23 cellular contexts compared by ENCODE assay signal in genomic region chr5:31851290-31851689, GRCh38.
"Had no signal": no experiment of that assay in that cellular context is flagged by ENCODE, and none has a peak within 500 bp of the region (broad histone marks: within the 10 kb centered on the region; RNA-seq: fewer than 3 reads in every experiment).

No MANE protein-coding gene starts in this region.

- H3K4me1 ChIP-seq: pancreas, uterus had no signal

- DNase-seq: cortex of kidney; effector memory CD8-positive, alpha-beta T cell; erythroblast; esophagus squamous epithelium; foreskin melanocyte; mucosa of descending colon; naive B cell; pancreas; retina; right lobe of liver; small intestine; stimulated activated CD4-positive, alpha-beta T cell treated with anti-CD3 and anti-CD28 coated beads, Interleukin-15, amount 100 ng/mL, for 24 hours; stimulated activated CD4-positive, alpha-beta T cell treated with anti-CD3 and anti-CD28 coated beads, Interleukin-2, amount 100 ng/mL, for 48 hours; stimulated activated naive B cell treated with anti-CD40 and anti-IgM and Interleukin-4, amounts not matched to agents 10 μg/mL and 1 μg/mL and 100 μg/mL, for 72 hours; upper lobe of right lung; uterus had no signal

- H3K36me3 Mint-ChIP-seq: memory B cell; naive B cell; natural killer cell treated with Interleukin-12 subunit alpha and Interleukin-12 subunit beta and Interleukin-15 and Interleukin-18, amount 100 ng/mL, for 72 hours; stimulated activated naive B cell treated with anti-CD40 and anti-IgM and Interleukin-4, amounts not matched to agents 10 μg/mL and 1 μg/mL and 100 μg/mL, for 72 hours had no signal

- H3K9me3 ChIP-seq: esophagus squamous epithelium, mucosa of descending colon, neutrophil, pancreas, right lobe of liver, thoracic aorta, tibial nerve, upper lobe of right lung, uterus had no signal

- H3K4me3 Mint-ChIP-seq: effector memory CD8-positive, alpha-beta T cell; memory B cell; natural killer cell treated with Interleukin-12 subunit alpha and Interleukin-12 subunit beta and Interleukin-15 and Interleukin-18, amount 100 ng/mL, for 72 hours; stimulated activated naive B cell treated with anti-CD40 and anti-IgM and Interleukin-4, amounts not matched to agents 10 μg/mL and 1 μg/mL and 100 μg/mL, for 72 hours; stimulated activated naive CD8-positive, alpha-beta T cell treated with anti-CD3 and anti-CD28 coated beads, Interleukin-15, Interleukin-2, amounts not matched to agents 100 ng/mL and 50 ng/mL, for 24 hours had no signal

- H3K27ac ChIP-seq: esophagus squamous epithelium, neutrophil, pancreas, right lobe of liver, thoracic aorta, tibial nerve, upper lobe of right lung, uterus had no signal

- H3K4me3 ChIP-seq: esophagus squamous epithelium, lung, mucosa of descending colon, pancreas, right lobe of liver, thoracic aorta, tibial nerve, upper lobe of right lung, uterus had no signal

- ATAC-seq: effector memory CD8-positive, alpha-beta T cell; mucosa of descending colon; natural killer cell treated with Interleukin-12 subunit alpha and Interleukin-12 subunit beta and Interleukin-15 and Interleukin-18, amount 100 ng/mL, for 72 hours; pancreas; right lobe of liver; stimulated activated naive B cell treated with anti-CD40 and anti-IgM and Interleukin-4, amounts not matched to agents 10 μg/mL and 1 μg/mL and 100 μg/mL, for 72 hours; upper lobe of right lung had no signal

- H3K27me3 ChIP-seq: pancreas, tibial nerve, upper lobe of right lung, uterus had no signal

- H3K27ac Mint-ChIP-seq: effector memory CD8-positive, alpha-beta T cell; memory B cell; natural killer cell treated with Interleukin-12 subunit alpha and Interleukin-12 subunit beta and Interleukin-15 and Interleukin-18, amount 100 ng/mL, for 72 hours; stimulated activated naive B cell treated with anti-CD40 and anti-IgM and Interleukin-4, amounts not matched to agents 10 μg/mL and 1 μg/mL and 100 μg/mL, for 72 hours; stimulated activated naive CD8-positive, alpha-beta T cell treated with anti-CD3 and anti-CD28 coated beads, Interleukin-15, Interleukin-2, amounts not matched to agents 100 ng/mL and 50 ng/mL, for 24 hours had no signal

- H3K9me3 Mint-ChIP-seq: effector memory CD8-positive, alpha-beta T cell; memory B cell; natural killer cell treated with Interleukin-12 subunit alpha and Interleukin-12 subunit beta and Interleukin-15 and Interleukin-18, amount 100 ng/mL, for 72 hours; stimulated activated naive B cell treated with anti-CD40 and anti-IgM and Interleukin-4, amounts not matched to agents 10 μg/mL and 1 μg/mL and 100 μg/mL, for 72 hours; stimulated activated naive CD8-positive, alpha-beta T cell treated with anti-CD3 and anti-CD28 coated beads, Interleukin-15, Interleukin-2, amounts not matched to agents 100 ng/mL and 50 ng/mL, for 24 hours had no signal

- H3K36me3 ChIP-seq: esophagus squamous epithelium, neutrophil, pancreas, right lobe of liver, thoracic aorta, tibial nerve, upper lobe of right lung, uterus had no signal
